ENCODE assay signal across 1 cellular context in the genomic region with DNA sequence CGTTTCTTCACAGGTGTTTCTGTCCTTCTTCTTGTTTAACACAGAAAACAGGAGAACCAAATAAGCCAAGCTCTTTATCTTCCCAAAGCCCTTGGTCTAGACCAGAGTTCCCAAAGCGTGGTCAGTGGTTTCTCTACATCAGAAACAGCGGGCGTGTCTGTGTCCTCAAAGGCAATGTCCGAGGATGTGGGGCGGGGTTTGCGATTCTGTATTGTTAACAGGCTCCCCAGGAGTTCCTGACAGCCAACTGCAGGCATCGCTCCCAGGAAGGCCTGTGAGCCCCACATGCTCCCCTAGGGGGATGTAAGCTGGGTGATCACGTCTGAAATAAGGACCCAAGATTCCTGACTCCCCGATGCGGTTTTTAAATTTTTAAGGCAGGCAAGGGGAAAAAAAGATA.
TF ChIP-seq lines count a peak whose summit lies in the region.

No MANE protein-coding gene starts in this region.

TF ChIP-seq in WTC11, 78 proteins besides CTCF, POLR2A, EP300 and RAD21 (continued from another document):
- TF ChIP-seq, protein P1, sequence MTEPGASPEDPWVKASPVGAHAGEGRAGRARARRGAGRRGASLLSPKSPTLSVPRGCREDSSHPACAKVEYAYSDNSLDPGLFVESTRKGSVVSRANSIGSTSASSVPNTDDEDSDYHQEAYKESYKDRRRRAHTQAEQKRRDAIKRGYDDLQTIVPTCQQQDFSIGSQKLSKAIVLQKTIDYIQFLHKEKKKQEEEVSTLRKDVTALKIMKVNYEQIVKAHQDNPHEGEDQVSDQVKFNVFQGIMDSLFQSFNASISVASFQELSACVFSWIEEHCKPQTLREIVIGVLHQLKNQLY (CRISPR knock-in tag; IDR thresholded peaks at IDR 0.05) = no peak
- no peak for TF ChIP-seq RELA (CRISPR knock-in tag; IDR thresholded peaks at IDR 0.05; ENCODE audit: borderline replicate concordance)
- TF ChIP-seq FOXP1 (CRISPR knock-in tag; IDR thresholded peaks at IDR 0.05; ENCODE audit: borderline replicate concordance) = no peak
- TF ChIP-seq ZNF416 (CRISPR knock-in tag; IDR thresholded peaks at IDR 0.05) = no peak
- TF ChIP-seq, protein P2, sequence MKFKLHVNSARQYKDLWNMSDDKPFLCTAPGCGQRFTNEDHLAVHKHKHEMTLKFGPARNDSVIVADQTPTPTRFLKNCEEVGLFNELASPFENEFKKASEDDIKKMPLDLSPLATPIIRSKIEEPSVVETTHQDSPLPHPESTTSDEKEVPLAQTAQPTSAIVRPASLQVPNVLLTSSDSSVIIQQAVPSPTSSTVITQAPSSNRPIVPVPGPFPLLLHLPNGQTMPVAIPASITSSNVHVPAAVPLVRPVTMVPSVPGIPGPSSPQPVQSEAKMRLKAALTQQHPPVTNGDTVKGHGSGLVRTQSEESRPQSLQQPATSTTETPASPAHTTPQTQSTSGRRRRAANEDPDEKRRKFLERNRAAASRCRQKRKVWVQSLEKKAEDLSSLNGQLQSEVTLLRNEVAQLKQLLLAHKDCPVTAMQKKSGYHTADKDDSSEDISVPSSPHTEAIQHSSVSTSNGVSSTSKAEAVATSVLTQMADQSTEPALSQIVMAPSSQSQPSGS (CRISPR knock-in tag; IDR thresholded peaks at IDR 0.05; ENCODE audit: borderline replicate concordance, low read depth) = no peak
- TF ChIP-seq NR2C2 (CRISPR knock-in tag; IDR thresholded peaks at IDR 0.05) = no peak
- TF ChIP-seq FOXJ3 (CRISPR knock-in tag; IDR thresholded peaks at IDR 0.05; ENCODE audit: borderline replicate concordance) = no peak
- TF ChIP-seq ZNF425 (CRISPR knock-in tag; conservative IDR thresholded peaks at IDR 0.05) = no peak
- TF ChIP-seq, protein P3, sequence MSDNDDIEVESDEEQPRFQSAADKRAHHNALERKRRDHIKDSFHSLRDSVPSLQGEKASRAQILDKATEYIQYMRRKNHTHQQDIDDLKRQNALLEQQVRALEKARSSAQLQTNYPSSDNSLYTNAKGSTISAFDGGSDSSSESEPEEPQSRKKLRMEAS (CRISPR knock-in tag; IDR thresholded peaks at IDR 0.05) = no peak
